ENCODE assay signal across 1 cellular context in the genomic region with DNA sequence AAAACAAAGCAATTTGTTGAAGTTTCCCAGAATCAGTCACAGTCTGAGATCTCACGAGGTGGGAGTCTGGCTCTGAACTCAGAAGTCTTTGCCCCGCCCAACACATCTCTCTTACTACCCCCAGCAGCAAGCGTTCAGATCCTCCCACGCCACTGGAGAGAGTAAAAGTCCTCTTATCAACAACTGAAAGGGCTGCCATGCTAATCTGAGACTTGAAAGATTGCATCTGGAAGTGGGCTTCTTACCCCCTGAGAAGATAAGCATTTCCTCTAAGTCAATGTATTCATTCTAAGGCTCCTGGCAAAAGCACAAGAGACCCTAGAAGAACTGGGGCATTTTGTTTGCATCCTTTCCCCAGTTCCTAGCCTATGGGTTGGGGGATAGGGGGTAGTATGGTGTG.
TF ChIP-seq lines count a peak whose summit lies in the region.

No MANE protein-coding gene starts in this region.

TF ChIP-seq in K562, 482 proteins besides CTCF, POLR2A, EP300 and RAD21 (continued from another document and continues in another):
- TF ChIP-seq, protein P1, sequence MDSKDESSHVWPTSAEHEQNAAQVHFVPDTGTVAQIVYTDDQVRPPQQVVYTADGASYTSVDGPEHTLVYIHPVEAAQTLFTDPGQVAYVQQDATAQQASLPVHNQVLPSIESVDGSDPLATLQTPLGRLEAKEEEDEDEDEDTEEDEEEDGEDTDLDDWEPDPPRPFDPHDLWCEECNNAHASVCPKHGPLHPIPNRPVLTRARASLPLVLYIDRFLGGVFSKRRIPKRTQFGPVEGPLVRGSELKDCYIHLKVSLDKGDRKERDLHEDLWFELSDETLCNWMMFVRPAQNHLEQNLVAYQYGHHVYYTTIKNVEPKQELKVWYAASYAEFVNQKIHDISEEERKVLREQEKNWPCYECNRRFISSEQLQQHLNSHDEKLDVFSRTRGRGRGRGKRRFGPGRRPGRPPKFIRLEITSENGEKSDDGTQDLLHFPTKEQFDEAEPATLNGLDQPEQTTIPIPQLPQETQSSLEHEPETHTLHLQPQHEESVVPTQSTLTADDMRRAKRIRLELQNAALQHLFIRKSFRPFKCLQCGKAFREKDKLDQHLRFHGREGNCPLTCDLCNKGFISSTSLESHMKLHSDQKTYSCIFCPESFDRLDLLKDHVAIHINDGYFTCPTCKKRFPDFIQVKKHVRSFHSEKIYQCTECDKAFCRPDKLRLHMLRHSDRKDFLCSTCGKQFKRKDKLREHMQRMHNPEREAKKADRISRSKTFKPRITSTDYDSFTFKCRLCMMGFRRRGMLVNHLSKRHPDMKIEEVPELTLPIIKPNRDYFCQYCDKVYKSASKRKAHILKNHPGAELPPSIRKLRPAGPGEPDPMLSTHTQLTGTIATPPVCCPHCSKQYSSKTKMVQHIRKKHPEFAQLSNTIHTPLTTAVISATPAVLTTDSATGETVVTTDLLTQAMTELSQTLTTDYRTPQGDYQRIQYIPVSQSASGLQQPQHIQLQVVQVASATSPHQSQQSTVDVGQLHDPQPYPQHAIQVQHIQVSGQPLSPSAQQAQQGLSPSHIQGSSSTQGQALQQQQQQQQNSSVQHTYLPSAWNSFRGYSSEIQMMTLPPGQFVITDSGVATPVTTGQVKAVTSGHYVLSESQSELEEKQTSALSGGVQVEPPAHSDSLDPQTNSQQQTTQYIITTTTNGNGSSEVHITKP (IDR thresholded peaks at IDR 0.05; ENCODE audit: partially characterized antibody), result no peak
- no peak for TF ChIP-seq SRSF3 (IDR thresholded peaks at IDR 0.05; ENCODE audit: insufficient read depth, low read length)
- no peak for TF ChIP-seq SIRT6 (IDR thresholded peaks at IDR 0.05; ENCODE audit: low read depth, low read length)
- peak in 1 of 2 experiments; percentile 70; a peak in 1 of 4 replicates for TF ChIP-seq RCOR1 (IDR thresholded peaks at IDR 0.05; ENCODE audit: borderline replicate concordance in 1 of 2, low read depth in 2 of 2, low read length in 2 of 2)
- TF ChIP-seq, protein P2, sequence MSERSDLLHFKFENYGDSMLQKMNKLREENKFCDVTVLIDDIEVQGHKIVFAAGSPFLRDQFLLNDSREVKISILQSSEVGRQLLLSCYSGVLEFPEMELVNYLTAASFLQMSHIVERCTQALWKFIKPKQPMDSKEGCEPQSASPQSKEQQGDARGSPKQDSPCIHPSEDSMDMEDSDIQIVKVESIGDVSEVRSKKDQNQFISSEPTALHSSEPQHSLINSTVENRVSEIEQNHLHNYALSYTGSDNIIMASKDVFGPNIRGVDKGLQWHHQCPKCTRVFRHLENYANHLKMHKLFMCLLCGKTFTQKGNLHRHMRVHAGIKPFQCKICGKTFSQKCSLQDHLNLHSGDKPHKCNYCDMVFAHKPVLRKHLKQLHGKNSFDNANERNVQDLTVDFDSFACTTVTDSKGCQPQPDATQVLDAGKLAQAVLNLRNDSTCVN (CRISPR knock-in tag; IDR thresholded peaks at IDR 0.05), result no peak
- TF ChIP-seq ZNF830 (CRISPR knock-in tag; IDR thresholded peaks at IDR 0.05), result no peak
- no peak for TF ChIP-seq SAP30 (IDR thresholded peaks at IDR 0.05; ENCODE audit: borderline replicate concordance, insufficient read depth, low read depth, low read length, poor library complexity, severe bottlenecking)
- TF ChIP-seq, protein P3, sequence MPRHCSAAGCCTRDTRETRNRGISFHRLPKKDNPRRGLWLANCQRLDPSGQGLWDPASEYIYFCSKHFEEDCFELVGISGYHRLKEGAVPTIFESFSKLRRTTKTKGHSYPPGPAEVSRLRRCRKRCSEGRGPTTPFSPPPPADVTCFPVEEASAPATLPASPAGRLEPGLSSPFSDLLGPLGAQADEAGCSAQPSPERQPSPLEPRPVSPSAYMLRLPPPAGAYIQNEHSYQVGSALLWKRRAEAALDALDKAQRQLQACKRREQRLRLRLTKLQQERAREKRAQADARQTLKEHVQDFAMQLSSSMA (CRISPR knock-in tag; IDR thresholded peaks at IDR 0.05), result no peak
- TF ChIP-seq FIP1L1 (IDR thresholded peaks at IDR 0.05; ENCODE audit: low read depth, low read length, poor library complexity, severe bottlenecking), result no peak
- TF ChIP-seq, protein P4, sequence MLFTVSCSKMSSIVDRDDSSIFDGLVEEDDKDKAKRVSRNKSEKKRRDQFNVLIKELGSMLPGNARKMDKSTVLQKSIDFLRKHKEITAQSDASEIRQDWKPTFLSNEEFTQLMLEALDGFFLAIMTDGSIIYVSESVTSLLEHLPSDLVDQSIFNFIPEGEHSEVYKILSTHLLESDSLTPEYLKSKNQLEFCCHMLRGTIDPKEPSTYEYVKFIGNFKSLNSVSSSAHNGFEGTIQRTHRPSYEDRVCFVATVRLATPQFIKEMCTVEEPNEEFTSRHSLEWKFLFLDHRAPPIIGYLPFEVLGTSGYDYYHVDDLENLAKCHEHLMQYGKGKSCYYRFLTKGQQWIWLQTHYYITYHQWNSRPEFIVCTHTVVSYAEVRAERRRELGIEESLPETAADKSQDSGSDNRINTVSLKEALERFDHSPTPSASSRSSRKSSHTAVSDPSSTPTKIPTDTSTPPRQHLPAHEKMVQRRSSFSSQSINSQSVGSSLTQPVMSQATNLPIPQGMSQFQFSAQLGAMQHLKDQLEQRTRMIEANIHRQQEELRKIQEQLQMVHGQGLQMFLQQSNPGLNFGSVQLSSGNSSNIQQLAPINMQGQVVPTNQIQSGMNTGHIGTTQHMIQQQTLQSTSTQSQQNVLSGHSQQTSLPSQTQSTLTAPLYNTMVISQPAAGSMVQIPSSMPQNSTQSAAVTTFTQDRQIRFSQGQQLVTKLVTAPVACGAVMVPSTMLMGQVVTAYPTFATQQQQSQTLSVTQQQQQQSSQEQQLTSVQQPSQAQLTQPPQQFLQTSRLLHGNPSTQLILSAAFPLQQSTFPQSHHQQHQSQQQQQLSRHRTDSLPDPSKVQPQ (CRISPR knock-in tag; IDR thresholded peaks at IDR 0.05; ENCODE audit: borderline replicate concordance), result no peak
- no peak for TF ChIP-seq NR2C1 (IDR thresholded peaks at IDR 0.05)
- no peak for TF ChIP-seq NR2C1 (tag; IDR thresholded peaks at IDR 0.05)
- TF ChIP-seq ZNF583 (CRISPR knock-in tag; IDR thresholded peaks at IDR 0.05), result no peak
- TF ChIP-seq ZNF316 (IDR thresholded peaks at IDR 0.05), result no peak
- peak; percentile 83 for TF ChIP-seq KLF16 (IDR thresholded peaks at IDR 0.05)
- no peak for TF ChIP-seq ZNF507 (tag; conservative IDR thresholded peaks at IDR 0.05)
- TF ChIP-seq, protein P5, sequence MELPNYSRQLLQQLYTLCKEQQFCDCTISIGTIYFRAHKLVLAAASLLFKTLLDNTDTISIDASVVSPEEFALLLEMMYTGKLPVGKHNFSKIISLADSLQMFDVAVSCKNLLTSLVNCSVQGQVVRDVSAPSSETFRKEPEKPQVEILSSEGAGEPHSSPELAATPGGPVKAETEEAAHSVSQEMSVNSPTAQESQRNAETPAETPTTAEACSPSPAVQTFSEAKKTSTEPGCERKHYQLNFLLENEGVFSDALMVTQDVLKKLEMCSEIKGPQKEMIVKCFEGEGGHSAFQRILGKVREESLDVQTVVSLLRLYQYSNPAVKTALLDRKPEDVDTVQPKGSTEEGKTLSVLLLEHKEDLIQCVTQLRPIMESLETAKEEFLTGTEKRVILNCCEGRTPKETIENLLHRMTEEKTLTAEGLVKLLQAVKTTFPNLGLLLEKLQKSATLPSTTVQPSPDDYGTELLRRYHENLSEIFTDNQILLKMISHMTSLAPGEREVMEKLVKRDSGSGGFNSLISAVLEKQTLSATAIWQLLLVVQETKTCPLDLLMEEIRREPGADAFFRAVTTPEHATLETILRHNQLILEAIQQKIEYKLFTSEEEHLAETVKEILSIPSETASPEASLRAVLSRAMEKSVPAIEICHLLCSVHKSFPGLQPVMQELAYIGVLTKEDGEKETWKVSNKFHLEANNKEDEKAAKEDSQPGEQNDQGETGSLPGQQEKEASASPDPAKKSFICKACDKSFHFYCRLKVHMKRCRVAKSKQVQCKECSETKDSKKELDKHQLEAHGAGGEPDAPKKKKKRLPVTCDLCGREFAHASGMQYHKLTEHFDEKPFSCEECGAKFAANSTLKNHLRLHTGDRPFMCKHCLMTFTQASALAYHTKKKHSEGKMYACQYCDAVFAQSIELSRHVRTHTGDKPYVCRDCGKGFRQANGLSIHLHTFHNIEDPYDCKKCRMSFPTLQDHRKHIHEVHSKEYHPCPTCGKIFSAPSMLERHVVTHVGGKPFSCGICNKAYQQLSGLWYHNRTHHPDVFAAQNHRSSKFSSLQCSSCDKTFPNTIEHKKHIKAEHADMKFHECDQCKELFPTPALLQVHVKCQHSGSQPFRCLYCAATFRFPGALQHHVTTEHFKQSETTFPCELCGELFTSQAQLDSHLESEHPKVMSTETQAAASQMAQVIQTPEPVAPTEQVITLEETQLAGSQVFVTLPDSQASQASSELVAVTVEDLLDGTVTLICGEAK (IDR thresholded peaks at IDR 0.05), result no peak
- TF ChIP-seq, protein P5 (CRISPR knock-in tag; IDR thresholded peaks at IDR 0.05), result no peak
- TF ChIP-seq GATAD2B (IDR thresholded peaks at IDR 0.05; ENCODE audit: borderline replicate concordance), result peak; percentile 95
- no peak for TF ChIP-seq ZNF23 (CRISPR knock-in tag; IDR thresholded peaks at IDR 0.05)
- no peak for TF ChIP-seq RFX5 (IDR thresholded peaks at IDR 0.05; ENCODE audit: low read depth, low read length)
- TF ChIP-seq HSF4 (CRISPR knock-in tag; IDR thresholded peaks at IDR 0.05; ENCODE audit: borderline replicate concordance), result no peak
- TF ChIP-seq, protein P6, sequence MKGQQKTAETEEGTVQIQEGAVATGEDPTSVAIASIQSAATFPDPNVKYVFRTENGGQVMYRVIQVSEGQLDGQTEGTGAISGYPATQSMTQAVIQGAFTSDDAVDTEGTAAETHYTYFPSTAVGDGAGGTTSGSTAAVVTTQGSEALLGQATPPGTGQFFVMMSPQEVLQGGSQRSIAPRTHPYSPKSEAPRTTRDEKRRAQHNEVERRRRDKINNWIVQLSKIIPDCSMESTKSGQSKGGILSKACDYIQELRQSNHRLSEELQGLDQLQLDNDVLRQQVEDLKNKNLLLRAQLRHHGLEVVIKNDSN (CRISPR knock-in tag; IDR thresholded peaks at IDR 0.05), result no peak
- TF ChIP-seq LEF1 (IDR thresholded peaks at IDR 0.05), result peak; percentile 74
- no peak for TF ChIP-seq ZC3H11A (IDR thresholded peaks at IDR 0.05; ENCODE audit: low read depth, low read length)
- no peak for TF ChIP-seq YBX1 (IDR thresholded peaks at IDR 0.05)
- no peak for TF ChIP-seq TCF7 (IDR thresholded peaks at IDR 0.05; ENCODE audit: borderline replicate concordance)
- TF ChIP-seq SMARCC2 (IDR thresholded peaks at IDR 0.05; ENCODE audit: low read depth), result peak; percentile 65; the same call in 1 of the 2 replicates
- TF ChIP-seq POLR3G (IDR thresholded peaks at IDR 0.05; ENCODE audit: extremely low read depth, insufficient read length, insufficient replicate concordance), result no peak
- no peak for TF ChIP-seq ARHGAP35 (IDR thresholded peaks at IDR 0.05; ENCODE audit: partially characterized antibody)
- TF ChIP-seq TEAD2 (tag; IDR thresholded peaks at IDR 0.05), result no peak
- no peak for TF ChIP-seq NCOA2 (IDR thresholded peaks at IDR 0.05; ENCODE audit: partially characterized antibody in 2 of 2)
- no peak for TF ChIP-seq CEBPG (CRISPR knock-in tag; IDR thresholded peaks at IDR 0.05)
- no peak for TF ChIP-seq CEBPG (tag; conservative IDR thresholded peaks at IDR 0.05 in 1 of 2, IDR thresholded peaks at IDR 0.05 in 1 of 2)
- TF ChIP-seq, protein P7, sequence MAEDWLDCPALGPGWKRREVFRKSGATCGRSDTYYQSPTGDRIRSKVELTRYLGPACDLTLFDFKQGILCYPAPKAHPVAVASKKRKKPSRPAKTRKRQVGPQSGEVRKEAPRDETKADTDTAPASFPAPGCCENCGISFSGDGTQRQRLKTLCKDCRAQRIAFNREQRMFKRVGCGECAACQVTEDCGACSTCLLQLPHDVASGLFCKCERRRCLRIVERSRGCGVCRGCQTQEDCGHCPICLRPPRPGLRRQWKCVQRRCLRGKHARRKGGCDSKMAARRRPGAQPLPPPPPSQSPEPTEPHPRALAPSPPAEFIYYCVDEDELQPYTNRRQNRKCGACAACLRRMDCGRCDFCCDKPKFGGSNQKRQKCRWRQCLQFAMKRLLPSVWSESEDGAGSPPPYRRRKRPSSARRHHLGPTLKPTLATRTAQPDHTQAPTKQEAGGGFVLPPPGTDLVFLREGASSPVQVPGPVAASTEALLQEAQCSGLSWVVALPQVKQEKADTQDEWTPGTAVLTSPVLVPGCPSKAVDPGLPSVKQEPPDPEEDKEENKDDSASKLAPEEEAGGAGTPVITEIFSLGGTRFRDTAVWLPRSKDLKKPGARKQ (CRISPR knock-in tag; IDR thresholded peaks at IDR 0.05), result no peak
- TF ChIP-seq ZNF274 (IDR thresholded peaks at IDR 0.05; ENCODE audit: borderline replicate concordance, low read depth, low read length), result no peak
